In genomic region chr11:8092587-8093424, GRCh38 we compare ENCODE assay signal across 8 cellular contexts. TPM values are rescaled to one million over a fixed set of nuclear protein-coding genes. Genes with fewer than 3 reads are reported as not detected.
DNase-seq lines count a peak whose midpoint lies in the region; ATAC-seq and TF ChIP-seq lines count a peak whose summit lies in the region.

No MANE protein-coding gene starts in this region.

- no peak overlapping the region for H3K4me3 ChIP-seq in SJCRH30
- no peak overlapping the region for H3K4me3 ChIP-seq in mammary epithelial cell (replicated peaks in 1 of 3; ENCODE audit: insufficient read depth in 1 of 3, low read depth in 2 of 3, low read length in 3 of 3)
- H3K4me3 ChIP-seq in left lung: no peak overlapping the region

- H3K36me3 ChIP-seq in SJCRH30: no peaks in the 10 kb centered on the region
- H3K36me3 ChIP-seq in mammary epithelial cell (ENCODE audit: insufficient read depth, low read length): no peaks in the 10 kb centered on the region
- no peaks in the 10 kb centered on the region for H3K36me3 ChIP-seq in left lung

- H3K27ac ChIP-seq in SJCRH30 (no peak overlapping the region), mammary epithelial cell (ENCODE audit: insufficient read depth, low read depth, low read length) (no peak overlapping the region), left lung (no peak overlapping the region)

- BruUV-seq in mammary epithelial cell (replicated peaks; lab: Mats Ljungman, UMichigan): no TSS peak

- 41% methylated on average over 11 of the region's 11 CpGs for WGBS in mammary epithelial cell (ENCODE audit: low coverage, missing lambda C conversion rate)

- H2AFZ ChIP-seq in mammary epithelial cell (ENCODE audit: low read depth, low read length): peak overlapping the region; percentile 73

- ATAC-seq in GM21737 (IDR thresholded peaks at IDR 0.05; ENCODE audit: unreplicated experiment) (peak; percentile 66), left lung (peak; percentile 90)

- H3K4me2 ChIP-seq in mammary epithelial cell (ENCODE audit: insufficient read depth, low read depth, low read length): no peak overlapping the region

- TF ChIP-seq CTCF in mammary epithelial cell (conservative IDR thresholded peaks at IDR 0.05 in 1 of 2, IDR thresholded peaks at IDR 0.05 in 1 of 2; ENCODE audit: extremely low read depth in 1 of 2, insufficient read depth in 1 of 2, low read depth in 1 of 2, low read length in 2 of 2) (peak; percentile 80 to 84), left lung (IDR thresholded peaks at IDR 0.05) (peak; percentile 44 to 55)

- H3K9ac ChIP-seq in mammary epithelial cell (ENCODE audit: insufficient read depth, low read length): no peak overlapping the region

- H3K27me3 ChIP-seq in SJCRH30 (no peaks in the 10 kb centered on the region), mammary epithelial cell (ENCODE audit: insufficient read depth, low read length) (no peaks in the 10 kb centered on the region), left lung (no peaks in the 10 kb centered on the region)

- CTCF ChIA-PET in mammary epithelial cell (lab: Charles Lee; ENCODE audit: low non-redundant PET): no interaction called here

- no peaks in the 10 kb centered on the region for H3K79me2 ChIP-seq in mammary epithelial cell (ENCODE audit: insufficient read depth, low read length)

- dilution Hi-C loops in mammary epithelial cell (cut with HindIII; ENCODE audit: low sequenced_read_pairs): no loop called here

- no peaks in the 10 kb centered on the region for H4K20me1 ChIP-seq in mammary epithelial cell (ENCODE audit: insufficient read depth, low read length)

- H3K4me1 ChIP-seq in SJCRH30: no peaks in the 10 kb centered on the region
- H3K4me1 ChIP-seq in mammary epithelial cell (ENCODE audit: insufficient read depth, low read length): no peaks in the 10 kb centered on the region
- no peaks in the 10 kb centered on the region for H3K4me1 ChIP-seq in left lung

- intact Hi-C loops in mammary epithelial cell (cut with micrococcal nuclease) (loop anchor here (1.0 to 5.0 kb wide), 3 partner anchors 60 to 201 kb away; no protein-coding TSS in a partner anchor), left lung (cut with DNase I) (no loop called here)

- DNase-seq in G401 (ENCODE audit: low spot score): peak; percentile 70
- peak; percentile 66 for DNase-seq in LHCN-M2 (ENCODE audit: low read depth)
- peak; percentile 70 to 79 for DNase-seq in SJCRH30
- peak; percentile 48 for DNase-seq in mammary epithelial cell
- peak in 1 of 2 donors; percentile 36 for DNase-seq in left lung
- peak; percentile 69 for DNase-seq in stimulated activated CD8-positive, alpha-beta memory T cell treated with anti-CD3 and anti-CD28 coated beads, Interleukin-4, amount 100 ng/mL, for 48 hours
- no peak for DNase-seq in GOT3 (lab: John Stamatoyannopoulos, UW)

- in situ Hi-C loops in G401 (cut with HindIII; ENCODE audit: low sequenced_read_pairs): no loop called here
- in situ Hi-C loops in mammary epithelial cell (cut with MboI; ENCODE audit: low sequenced_read_pairs in 2 of 2): loop anchor here in 1 of 2 donors (5.0 kb wide), 1 partner anchor 71 kb away; no protein-coding TSS in a partner anchor

- no peaks in the 10 kb centered on the region for H3K9me3 ChIP-seq in SJCRH30 (replicated peaks)
- no peaks in the 10 kb centered on the region for H3K9me3 ChIP-seq in mammary epithelial cell (replicated peaks; ENCODE audit: insufficient read depth, low read length)
- no peaks in the 10 kb centered on the region for H3K9me3 ChIP-seq in left lung

RNA-seq across cellular contexts. Expression of gene TUB, which starts 11.8 kb away (rescaled TPM):
- 21.4 and 26.5 TPM in 2 replicates for total RNA-seq in G401 (2014; rRNA removed; shearing (Covaris generic))
- total RNA-seq in LHCN-M2 (2014; rRNA removed) (4.1 and 5.3 TPM in 2 replicates), mammary epithelial cell (1 to 10 TPM; 3.8 to 4.8 TPM), left lung (1 to 10 TPM; 5.6 to 7.1 TPM)
- polyA plus RNA-seq in LHCN-M2 (2012): 5.1 TPM
- total RNA-seq in SJCRH30 (2014; rRNA removed; shearing (Covaris generic)): 18.3 and 18.9 TPM in 2 replicates
- polyA plus RNA-seq in mammary epithelial cell: 0.87 TPM
- polyA minus RNA-seq in mammary epithelial cell: 1.1 TPM
